In the genomic region with DNA sequence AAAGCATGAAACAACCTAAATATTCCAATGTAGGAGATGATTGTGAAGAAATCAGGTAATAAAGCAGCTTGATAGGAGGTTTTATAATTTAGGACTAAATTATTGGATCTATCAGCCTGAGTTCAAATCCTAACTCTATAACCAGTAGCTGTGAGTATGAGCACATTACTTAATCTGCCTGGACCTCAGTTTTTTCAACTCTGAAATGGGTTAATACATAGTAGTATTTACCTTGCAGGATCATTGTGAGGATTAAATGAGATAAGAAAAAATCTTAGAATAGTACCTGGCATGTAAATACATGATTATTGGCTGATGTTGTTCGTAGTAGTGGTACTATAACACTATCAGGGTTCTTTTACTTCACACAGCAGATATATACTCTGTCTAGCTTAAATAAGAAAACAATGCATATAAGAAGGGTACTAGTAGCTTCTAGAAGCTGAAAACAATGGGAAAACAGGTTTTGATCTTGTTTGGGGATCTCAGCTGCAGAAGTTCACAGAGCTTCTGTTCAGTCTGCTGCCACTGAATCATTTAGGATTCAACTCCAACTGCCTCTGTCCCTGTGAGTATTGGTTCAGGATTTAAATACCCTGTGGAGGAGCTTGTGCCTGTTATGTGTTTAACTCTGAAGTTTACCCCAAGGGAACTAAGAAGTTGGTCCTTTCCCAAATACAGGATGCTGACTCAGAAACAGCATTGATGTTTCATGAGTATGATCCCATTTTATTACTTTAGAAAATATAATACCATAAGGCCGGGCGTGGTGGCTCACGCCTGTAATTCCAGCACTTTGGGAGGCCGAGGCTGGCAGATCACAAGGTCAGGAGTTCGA, we compare ENCODE assay signal across 13 cellular contexts. TPM values are rescaled to one million over a fixed set of nuclear protein-coding genes. Genes with fewer than 3 reads are reported as not detected.
DNase-seq lines count a peak whose midpoint lies in the region; ATAC-seq and TF ChIP-seq lines count a peak whose summit lies in the region.
"Had no signal": no experiment of that assay in that cellular context is flagged by ENCODE, and none has a peak within 500 bp of the region (broad histone marks: within the 10 kb centered on the region; RNA-seq: fewer than 3 reads in every experiment).

No MANE protein-coding gene starts in this region.

- H3K79me2 ChIP-seq in MM.1S (ENCODE audit: low read length): peaks cover 21% of the 10 kb centered on the region

- H3K27ac Mint-ChIP-seq in T-helper 17 cell: peak overlapping the region; percentile 53

- H3K4me3 Mint-ChIP-seq in T-helper 17 cell: no peak overlapping the region

- DNase-seq in GM04503 (ENCODE audit: low read depth): peak; percentile 37
- DNase-seq in T-helper 17 cell: no peak
- peak; percentile 47 for DNase-seq in fibroblast of gingiva (ENCODE audit: low read depth)
- no peak for DNase-seq in psoas muscle
- no peak for DNase-seq in MM.1S
- no peak for DNase-seq in ACHN
- DNase-seq in NCI-H1048 (lab: John Stamatoyannopoulos, UW): no peak
- no peak for DNase-seq in NCI-H2081 treated with DMSO at 0.1 percent for 48 hours (lab: John Stamatoyannopoulos, UW)
- DNase-seq: activated naive CD4-positive, alpha-beta T cell treated with anti-CD3 and anti-CD28 coated beads, Interleukin-2, amount 50 U/mL, for 16 hours; cerebellar nuclear complex; NCI-H1694 treated with DMSO at 0.1 percent for 48 hours; SHP77 treated with DMSO at 0.1 percent for 48 hours; stimulated activated naive CD8-positive, alpha-beta T cell treated with anti-CD3 and anti-CD28 coated beads, Interleukin-15, Interleukin-2, amounts not matched to agents 100 U/mL and 50 U/mL, for 24 hours had no signal

- H3K9ac ChIP-seq in MM.1S (ENCODE audit: low read length): no peak overlapping the region

- H3K36me3 Mint-ChIP-seq in T-helper 17 cell (ENCODE audit: low read depth): peaks cover 2% of the 10 kb centered on the region

- H3K27me3 Mint-ChIP-seq in T-helper 17 cell: no peaks in the 10 kb centered on the region

- H2AFZ ChIP-seq in MM.1S (ENCODE audit: low read length): no peak overlapping the region

- H3K36me3 ChIP-seq in psoas muscle (ENCODE audit: insufficient read depth in 1 of 2, low read depth in 1 of 2) (peaks cover 0 to 7% of the 10 kb centered on the region in 2 donors), MM.1S (replicated peaks; ENCODE audit: insufficient read depth, low read length) (no peaks in the 10 kb centered on the region)

- TF ChIP-seq CTCF in psoas muscle (IDR thresholded peaks at IDR 0.05): no peak
- TF ChIP-seq CTCF in MM.1S (IDR thresholded peaks at IDR 0.05; ENCODE audit: low read length): no peak

- H3K4me2 ChIP-seq in MM.1S (ENCODE audit: low read depth, low read length): no peak overlapping the region

- H4K20me1 ChIP-seq in MM.1S (ENCODE audit: insufficient read depth, low read length): no peaks in the 10 kb centered on the region

- no peaks in the 10 kb centered on the region; the same call in 1 of the 2 replicates for H3F3A ChIP-seq in MM.1S (ENCODE audit: insufficient read depth, low read length)

- peaks cover 27% of the 10 kb centered on the region for H3K4me1 Mint-ChIP-seq in T-helper 17 cell

- no peaks in the 10 kb centered on the region for H3K9me2 ChIP-seq in MM.1S (replicated peaks; ENCODE audit: insufficient read depth, low read length)

- in situ Hi-C loops in ACHN (cut with HindIII; ENCODE audit: low pct_ligation_motif_present, low pct_unique_long_range_greater_than_20kb, low sequenced_read_pairs): no loop called here

- intact Hi-C loops in psoas muscle (cut with DNase I): no loop called here

- no peaks in the 10 kb centered on the region for H3K9me3 ChIP-seq in T-helper 17 cell (ENCODE audit: control insufficient read depth, low read length, poor library complexity, severe bottlenecking)
- H3K9me3 ChIP-seq in psoas muscle: no peaks in the 10 kb centered on the region
- H3K9me3 ChIP-seq in MM.1S (replicated peaks; ENCODE audit: insufficient read depth, low read length): no peaks in the 10 kb centered on the region

- H3K4me1 ChIP-seq in psoas muscle (peaks cover 33% of the 10 kb centered on the region), MM.1S (ENCODE audit: low read length) (no peaks in the 10 kb centered on the region)

- WGBS in psoas muscle, 3 donors: 70 to 87% (median 76%) methylated on average over 6 of the region's 6 CpGs

- H3K27ac ChIP-seq in psoas muscle (peak overlapping the region; percentile 85), MM.1S (ENCODE audit: low read length) (no peak overlapping the region)

- ATAC-seq in T-helper 17 cell (no peak), psoas muscle (no peak)
- ATAC-seq: stimulated activated naive CD8-positive, alpha-beta T cell treated with anti-CD3 and anti-CD28 coated beads, Interleukin-15, Interleukin-2, amounts not matched to agents 100 U/mL and 50 U/mL, for 24 hours had no signal

- no peak overlapping the region for H3K4me3 ChIP-seq in psoas muscle
- no peak overlapping the region for H3K4me3 ChIP-seq in MM.1S (ENCODE audit: low read length)

- H3K27me3 ChIP-seq in psoas muscle (ENCODE audit: insufficient read depth in 3 of 3, low read length in 2 of 3): no peaks in the 10 kb centered on the region
- no peaks in the 10 kb centered on the region for H3K27me3 ChIP-seq in MM.1S (replicated peaks; ENCODE audit: insufficient read depth, low read length)

RNA-seq across cellular contexts. Expression of a gene that starts 34.2 kb away (rescaled TPM):
- 100 to 1,000 TPM; 157 to 161 TPM for total RNA-seq in T-helper 17 cell
- total RNA-seq in psoas muscle: 10 to 100 TPM; 27.8 to 62.2 (median 41.9) TPM
- polyA plus RNA-seq in psoas muscle: 10 to 100 TPM; 10.8 to 45.9 (median 18.4) TPM

Comparison
In these comparisons a context has a peak if more than half of its experiments do, and no peak if none do; other contexts are left out.
1. DNase-seq: peak in GM04503 (single experiment) and fibroblast of gingiva (single experiment); none in T-helper 17 cell (0 of 3), psoas muscle (0 of 2), MM.1S (single experiment), ACHN (single experiment), NCI-H1048 (single experiment) and NCI-H2081 treated with DMSO at 0.1 percent for 48 hours (single experiment).